ENCODE assay signal across 20 cellular contexts in genomic region chr1:7199077-7199779, GRCh38.
A peak's percentile ranks its signal among the peaks of the same experiment; 100 is the strongest.
DNase-seq lines count a peak whose midpoint lies in the region; ATAC-seq and TF ChIP-seq lines count a peak whose summit lies in the region.
"Had no signal": no experiment of that assay in that cellular context is flagged by ENCODE, and none has a peak within 500 bp of the region (broad histone marks: within the 10 kb centered on the region; RNA-seq: fewer than 3 reads in every experiment).

No MANE protein-coding gene starts in this region.

- no peak for TF ChIP-seq CTCF in choroid plexus epithelial cell (conservative IDR thresholded peaks at IDR 0.05; ENCODE audit: low read depth, low read length)

- ATAC-seq in GM18505 (IDR thresholded peaks at IDR 0.05; ENCODE audit: unreplicated experiment) (no peak), HG02938 (IDR thresholded peaks at IDR 0.05; ENCODE audit: unreplicated experiment) (no peak)
- ATAC-seq: activated CD8-positive, alpha-beta T cell treated with anti-CD3 and anti-CD28 coated beads for 36 hours; naive thymus-derived CD8-positive, alpha-beta T cell had no signal

- H3K4me3 ChIP-seq in H7 (ENCODE audit: insufficient read depth, low read depth, low read length), result no peak overlapping the region
- H3K4me3 ChIP-seq in choroid plexus epithelial cell (ENCODE audit: low read depth, low read length), result no peak overlapping the region
- H3K4me3 ChIP-seq: Peyer's patch, prostate gland, tibial artery had no signal

- peaks cover 4% of the 10 kb centered on the region for H3K27me3 ChIP-seq in H7 (ENCODE audit: control insufficient read depth, insufficient read depth, low read length)
- H3K27me3 ChIP-seq: Peyer's patch had no signal

- DNase-seq in H7 (peak; percentile 64), NCI-H146 treated with DMSO at 0.1 percent for 48 hours (lab: John Stamatoyannopoulos, UW; ENCODE audit: unreplicated experiment) (peak; percentile 13), choroid plexus epithelial cell (ENCODE audit: low read depth) (peak; percentile 27), smooth muscle cell of the brain vasculature (ENCODE audit: low read depth, low spot score) (peak; percentile 37), DMS79 (lab: John Stamatoyannopoulos, UW) (no peak)
- DNase-seq: activated B cell treated with CpG ODN at 0.5 μM for 24 hours; activated CD8-positive, alpha-beta T cell treated with anti-CD3 and anti-CD28 coated beads for 36 hours; activated naive CD4-positive, alpha-beta T cell treated with Interleukin-2 at 50 U/mL for 16 hours; activated T-cell treated with anti-CD3 and anti-CD28 coated beads, Interleukin-2, amount 50 U/mL, for 24 hours; amygdala; effector CD4-positive, alpha-beta T cell; naive thymus-derived CD8-positive, alpha-beta T cell; NCI-H1105 treated with DMSO at 0.1 percent for 48 hours; NK-92 treated with Interleukin-12 subunit alpha and Interleukin-12 subunit beta, amount 100 ng/mL, for 24 hours; Peyer's patch; T-helper 2 cell; tibial artery had no signal

- H3K36me3 ChIP-seq in H7 (replicated peaks; ENCODE audit: control insufficient read depth, insufficient read depth, low read length), result no peaks in the 10 kb centered on the region
- H3K36me3 ChIP-seq: Peyer's patch, prostate gland, tibial artery had no signal

- TF ChIP-seq POLR2A in GM18505 (IDR thresholded peaks at IDR 0.05; ENCODE audit: borderline replicate concordance, extremely low read depth, insufficient read depth, insufficient read length), result no peak
